Comparison of ENCODE assay signal across 2 cellular contexts in genomic region chr19:50703915-50704548, GRCh38.
TF ChIP-seq lines count a peak whose summit lies in the region.

No MANE protein-coding gene starts in this region.

TF ChIP-seq in SK-N-SH, 30 proteins besides CTCF, POLR2A, EP300 and RAD21 (continued from another document):
- TF ChIP-seq, protein P1, sequence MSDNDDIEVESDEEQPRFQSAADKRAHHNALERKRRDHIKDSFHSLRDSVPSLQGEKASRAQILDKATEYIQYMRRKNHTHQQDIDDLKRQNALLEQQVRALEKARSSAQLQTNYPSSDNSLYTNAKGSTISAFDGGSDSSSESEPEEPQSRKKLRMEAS (IDR thresholded peaks at IDR 0.05; ENCODE audit: low read depth), result no peak
- TF ChIP-seq EZH2phosphoT487 (IDR thresholded peaks at IDR 0.05; ENCODE audit: borderline replicate concordance, low read depth) (no peak), GABPA (IDR thresholded peaks at IDR 0.05; ENCODE audit: low read depth) (no peak)
TF ChIP-seq in SK-N-SH: peak in this region for 0.

TF ChIP-seq in SK-N-SH treated with all-trans-retinoic acid at 6 μM for 48 hours, 23 proteins besides CTCF, POLR2A, EP300 and RAD21 (continued from another document):
- TF ChIP-seq ZNF8 (CRISPR knock-in tag; IDR thresholded peaks at IDR 0.05) (no peak), GLIS3 (CRISPR knock-in tag; IDR thresholded peaks at IDR 0.05) (no peak), CREB5 (CRISPR knock-in tag; IDR thresholded peaks at IDR 0.05; ENCODE audit: low read depth) (no peak), PPARA (CRISPR knock-in tag; IDR thresholded peaks at IDR 0.05; ENCODE audit: borderline replicate concordance) (no peak), SNAI2 (CRISPR knock-in tag; IDR thresholded peaks at IDR 0.05) (no peak), ISL1 (CRISPR knock-in tag; IDR thresholded peaks at IDR 0.05) (no peak), ZNF70 (CRISPR knock-in tag; IDR thresholded peaks at IDR 0.05) (no peak), TOX (CRISPR knock-in tag; IDR thresholded peaks at IDR 0.05; ENCODE audit: borderline replicate concordance) (no peak)
